ENCODE assay signal across 23 cellular contexts in the genomic region with DNA sequence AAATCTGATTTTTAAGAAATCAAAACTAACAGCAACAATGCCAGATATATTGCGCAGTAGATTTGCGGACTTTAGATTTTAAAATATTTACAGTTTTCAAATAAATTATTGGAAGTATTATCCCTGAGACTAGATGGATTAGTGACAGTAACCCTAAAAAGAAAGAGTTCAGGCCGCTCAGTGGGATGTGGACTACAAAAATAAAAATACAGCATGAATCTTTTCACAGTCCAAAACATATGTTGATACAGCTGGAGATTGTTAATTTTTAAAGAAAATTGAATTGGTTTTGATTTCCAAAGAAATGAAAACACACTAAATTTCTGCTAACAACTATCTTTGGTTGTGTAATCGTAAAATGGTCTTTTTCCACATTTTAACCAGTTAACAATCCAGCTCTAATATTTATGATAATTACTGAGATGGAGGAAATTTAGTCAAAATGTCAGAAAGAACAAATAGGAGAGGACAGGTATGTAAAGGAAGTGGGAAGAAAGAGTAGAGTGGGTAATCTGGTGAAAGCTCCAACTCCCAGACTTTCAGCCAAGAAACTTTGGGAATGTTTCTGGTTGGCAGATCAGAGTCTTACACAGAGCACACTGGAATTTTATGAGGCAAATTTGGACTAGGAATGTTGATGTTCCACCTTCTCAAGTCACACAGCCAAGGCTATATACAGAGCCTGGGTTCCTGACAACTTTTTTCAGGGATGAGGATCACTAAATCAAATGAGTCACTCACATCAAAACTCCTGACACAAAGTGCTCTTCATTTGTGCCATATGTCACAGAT. TPM values are rescaled to one million over a fixed set of nuclear protein-coding genes. Genes with fewer than 3 reads are reported as not detected.
DNase-seq lines count a peak whose midpoint lies in the region; ATAC-seq and TF ChIP-seq lines count a peak whose summit lies in the region.
"Had no signal": no experiment of that assay in that cellular context is flagged by ENCODE, and none has a peak within 500 bp of the region (broad histone marks: within the 10 kb centered on the region; RNA-seq: fewer than 3 reads in every experiment).

No MANE protein-coding gene starts in this region.

- H3K4me1 ChIP-seq in left lung, result no peaks in the 10 kb centered on the region
- H3K4me1 ChIP-seq: SJCRH30 had no signal

- no peak overlapping the region for H3K27ac ChIP-seq in left lung
- H3K27ac ChIP-seq: C4-2B, KMS-11, SJCRH30 had no signal

- H3K27me3 Mint-ChIP-seq in MCF 10A (ENCODE audit: insufficient read depth, unreplicated experiment), result no peaks in the 10 kb centered on the region
- no peaks in the 10 kb centered on the region for H3K27me3 Mint-ChIP-seq in nephron progenitor cell (ENCODE audit: low read depth, poor library complexity)
- H3K27me3 Mint-ChIP-seq in stimulated activated naive CD8-positive, alpha-beta T cell treated with anti-CD3 and anti-CD28 coated beads, Interleukin-15, amount 100 ng/mL, for 72 hours, result no peaks in the 10 kb centered on the region

- in situ Hi-C loops in T47D (cut with HindIII; ENCODE audit: low pct_unique_long_range_greater_than_20kb, low sequenced_read_pairs), result no loop called here

- CTCF ChIA-PET in MCF 10A (lab: Yijun Ruan, JAX), result interaction anchor here (0.6 to 0.9 kb wide), 2 partner anchors 14 to 18 kb away, joined by 3 to 5 read pairs; no protein-coding TSS in a partner anchor

- POLR2A ChIA-PET in MCF 10A (lab: Yijun Ruan, JAX), result no interaction called here

- DNase-seq in T47D (ENCODE audit: low read depth in 1 of 2, low spot score in 1 of 2) (peak; percentile 11 to 13), MCF 10A (ENCODE audit: unreplicated experiment) (no peak), fibroblast of gingiva (ENCODE audit: low read depth) (peak; percentile 43), nephron progenitor cell (no peak), left lung (no peak), NCI-H2107 treated with DMSO at 0.1 percent for 48 hours (lab: John Stamatoyannopoulos, UW; ENCODE audit: unreplicated experiment) (no peak)
- no peak for DNase-seq in stimulated activated naive CD8-positive, alpha-beta T cell treated with anti-CD3 and anti-CD28 coated beads, Interleukin-15, amount 100 ng/mL, for 72 hours
- DNase-seq: 8988T, DMS53, EL, GF-D8, IMR-90, NCI-H1105, NCI-H2081, NCI-H2171 treated with DMSO at 0.1 percent for 48 hours, NCI-H524 treated with DMSO at 0.1 percent for 48 hours, NCI-H82, SJCRH30 had no signal

- H3K4me3 Mint-ChIP-seq in MCF 10A (ENCODE audit: unreplicated experiment) (no peak overlapping the region), nephron progenitor cell (no peak overlapping the region)
- H3K4me3 Mint-ChIP-seq in stimulated activated naive CD8-positive, alpha-beta T cell treated with anti-CD3 and anti-CD28 coated beads, Interleukin-15, amount 100 ng/mL, for 72 hours, result no peak overlapping the region

- H3K27ac Mint-ChIP-seq in MCF 10A (ENCODE audit: low read depth, unreplicated experiment) (no peak overlapping the region), nephron progenitor cell (peak overlapping the region; percentile 78)
- no peak overlapping the region for H3K27ac Mint-ChIP-seq in stimulated activated naive CD8-positive, alpha-beta T cell treated with anti-CD3 and anti-CD28 coated beads, Interleukin-15, amount 100 ng/mL, for 72 hours

- no peak for TF ChIP-seq CTCF in MCF 10A (IDR thresholded peaks at IDR 0.05; ENCODE audit: unreplicated experiment)
- TF ChIP-seq CTCF in nephron progenitor cell (IDR thresholded peaks at IDR 0.05), result no peak
- no peak for TF ChIP-seq CTCF in left lung (IDR thresholded peaks at IDR 0.05)

- no peak overlapping the region for H3K4me3 ChIP-seq in left lung
- H3K4me3 ChIP-seq: SJCRH30 had no signal

- no TSS peak for BruUV-seq in MCF 10A (replicated peaks; lab: Mats Ljungman, UMichigan)

- intact Hi-C loops in MCF 10A (cut with micrococcal nuclease), result no loop called here
- intact Hi-C loops in left lung (cut with DNase I), result no loop called here

- no peaks in the 10 kb centered on the region for H3K36me3 ChIP-seq in left lung
- H3K36me3 ChIP-seq: SJCRH30 had no signal

- peaks cover 8% of the 10 kb centered on the region for H3K9me3 Mint-ChIP-seq in MCF 10A (ENCODE audit: unreplicated experiment)
- H3K9me3 Mint-ChIP-seq in nephron progenitor cell, result peaks cover 35% of the 10 kb centered on the region
- peaks cover 19% of the 10 kb centered on the region in 2 donors for H3K9me3 Mint-ChIP-seq in stimulated activated naive CD8-positive, alpha-beta T cell treated with anti-CD3 and anti-CD28 coated beads, Interleukin-15, amount 100 ng/mL, for 72 hours

- H3K4me1 Mint-ChIP-seq in MCF 10A (ENCODE audit: insufficient read depth, unreplicated experiment) (peaks cover 3% of the 10 kb centered on the region), nephron progenitor cell (no peaks in the 10 kb centered on the region)
- no peaks in the 10 kb centered on the region for H3K4me1 Mint-ChIP-seq in stimulated activated naive CD8-positive, alpha-beta T cell treated with anti-CD3 and anti-CD28 coated beads, Interleukin-15, amount 100 ng/mL, for 72 hours

- H3K9me3 ChIP-seq in left lung, result peaks cover 2 to 25% of the 10 kb centered on the region in 2 donors

- H3K27me3 ChIP-seq in left lung, result no peaks in the 10 kb centered on the region
- H3K27me3 ChIP-seq: SJCRH30 had no signal

- H3K36me3 Mint-ChIP-seq in MCF 10A (ENCODE audit: insufficient read depth, unreplicated experiment) (peaks cover 6% of the 10 kb centered on the region), nephron progenitor cell (ENCODE audit: low read depth) (peaks cover 12% of the 10 kb centered on the region)

- no peak for ATAC-seq in left lung
- no peak for ATAC-seq in stimulated activated naive CD8-positive, alpha-beta T cell treated with anti-CD3 and anti-CD28 coated beads, Interleukin-15, amount 100 ng/mL, for 72 hours
- ATAC-seq: HCT116, Panc1 had no signal

RNA-seq across cellular contexts. Expression of a gene that starts 15.1 kb away (rescaled TPM):
- 2.9 and 3.5 TPM in 2 replicates for total RNA-seq in MCF 10A (2022)
- 1 to 10 TPM; 1.7 to 2.1 TPM for total RNA-seq in left lung

RNA-seq across cellular contexts. Expression of a gene that starts 27.9 kb away (rescaled TPM):
- total RNA-seq in MCF 10A (2022), result not detected in 2 replicates
- under 1 TPM; 0.76 to 0.94 TPM for total RNA-seq in left lung
- total RNA-seq: H1, IMR-90, SJCRH30 had no signal

RNA-seq across cellular contexts. Expression of a gene that starts 57.7 kb away (rescaled TPM):
- total RNA-seq in MCF 10A (2022) (56.2 and 61.9 TPM in 2 replicates), left lung (10 to 100 TPM; 79.1 to 86.0 TPM)

Comparison
In these comparisons a context has a peak if more than half of its experiments do, and no peak if none do; other contexts are left out.
1. DNase-seq: peak in T47D (2 of 2) and fibroblast of gingiva (single experiment); none in MCF 10A (single experiment), nephron progenitor cell (single experiment), left lung (0 of 2), stimulated activated naive CD8-positive, alpha-beta T cell treated with anti-CD3 and anti-CD28 coated beads, Interleukin-15, amount 100 ng/mL, for 72 hours (0 of 2) and NCI-H2107 treated with DMSO at 0.1 percent for 48 hours (single experiment).